In genomic region chr9:27573699-27574265, GRCh38 we compare ENCODE assay signal across 1 cellular context.
TF ChIP-seq lines count a peak whose summit lies in the region.

No MANE protein-coding gene starts in this region.

TF ChIP-seq in HepG2, 621 proteins besides CTCF, POLR2A, EP300 and RAD21 (continued from another document and continues in another):
- no peak for TF ChIP-seq AFF4 (CRISPR knock-in tag; IDR thresholded peaks at IDR 0.05)
- no peak for TF ChIP-seq ERF (CRISPR knock-in tag; IDR thresholded peaks at IDR 0.05)
- no peak for TF ChIP-seq HOXD1 (CRISPR knock-in tag; IDR thresholded peaks at IDR 0.05)
- no peak for TF ChIP-seq ZNF234 (CRISPR knock-in tag; conservative IDR thresholded peaks at IDR 0.05)
- no peak for TF ChIP-seq ZNF75D (CRISPR knock-in tag; IDR thresholded peaks at IDR 0.05; ENCODE audit: borderline replicate concordance)
- TF ChIP-seq ZNF687 (CRISPR knock-in tag; IDR thresholded peaks at IDR 0.05) = no peak; the same call in 1 of the 2 replicates
- no peak for TF ChIP-seq BCLAF1 (IDR thresholded peaks at IDR 0.05)
- no peak for TF ChIP-seq ZFYVE20 (CRISPR knock-in tag; IDR thresholded peaks at IDR 0.05; ENCODE audit: borderline replicate concordance, low read depth)
- peak; percentile 18 for TF ChIP-seq TEAD3 (CRISPR knock-in tag; optimal IDR thresholded peaks at IDR 0.05; ENCODE audit: borderline replicate concordance)
- no peak for TF ChIP-seq IRX3 (CRISPR knock-in tag; IDR thresholded peaks at IDR 0.05; ENCODE audit: borderline replicate concordance, low read depth)
- TF ChIP-seq ARNT2 (CRISPR knock-in tag; IDR thresholded peaks at IDR 0.05; ENCODE audit: low read depth) = no peak
- no peak for TF ChIP-seq TP53 (CRISPR knock-in tag; conservative IDR thresholded peaks at IDR 0.05)
- TF ChIP-seq NFYC (CRISPR knock-in tag; IDR thresholded peaks at IDR 0.05) = no peak
- TF ChIP-seq ZKSCAN8 (CRISPR knock-in tag; IDR thresholded peaks at IDR 0.05; ENCODE audit: borderline replicate concordance) = no peak
- no peak for TF ChIP-seq DMTF1 (CRISPR knock-in tag; IDR thresholded peaks at IDR 0.05)
- TF ChIP-seq TARDBP (CRISPR knock-in tag; IDR thresholded peaks at IDR 0.05) = no peak
- TF ChIP-seq JARID2 (CRISPR knock-in tag; IDR thresholded peaks at IDR 0.05; ENCODE audit: insufficient replicate concordance) = no peak
- TF ChIP-seq MZF1 (CRISPR knock-in tag; IDR thresholded peaks at IDR 0.05; ENCODE audit: borderline replicate concordance) = no peak
- TF ChIP-seq CCDC6 (CRISPR knock-in tag; IDR thresholded peaks at IDR 0.05) = no peak
- no peak for TF ChIP-seq THYN1 (CRISPR knock-in tag; IDR thresholded peaks at IDR 0.05; ENCODE audit: borderline replicate concordance, low read depth)
- TF ChIP-seq LRRFIP1 (CRISPR knock-in tag; conservative IDR thresholded peaks at IDR 0.05) = no peak
- no peak for TF ChIP-seq ZBTB34 (CRISPR knock-in tag; IDR thresholded peaks at IDR 0.05)
- no peak for TF ChIP-seq SP1 (IDR thresholded peaks at IDR 0.05)
- TF ChIP-seq SP1 (CRISPR knock-in tag; IDR thresholded peaks at IDR 0.05) = peak; percentile 90
- TF ChIP-seq NFE2 (CRISPR knock-in tag; IDR thresholded peaks at IDR 0.05) = no peak
- TF ChIP-seq TAF15 (IDR thresholded peaks at IDR 0.05; ENCODE audit: low read depth, low read length, poor library complexity, severe bottlenecking) = no peak
- no peak for TF ChIP-seq SMARCC2 (IDR thresholded peaks at IDR 0.05)
- TF ChIP-seq ZNF264 (CRISPR knock-in tag; IDR thresholded peaks at IDR 0.05) = no peak
- TF ChIP-seq SIN3A (IDR thresholded peaks at IDR 0.05; ENCODE audit: borderline replicate concordance, low read depth, low read length) = no peak
- TF ChIP-seq ZMYM3 (CRISPR knock-in tag; IDR thresholded peaks at IDR 0.05) = no peak
- peak in 1 of 2 experiments; percentile 32; a peak in 1 of 4 replicates for TF ChIP-seq ATF4 (CRISPR knock-in tag; IDR thresholded peaks at IDR 0.05)
- TF ChIP-seq ARID3A (IDR thresholded peaks at IDR 0.05; ENCODE audit: low read depth, low read length) = no peak
- peak; percentile 42 for TF ChIP-seq TFDP2 (CRISPR knock-in tag; IDR thresholded peaks at IDR 0.05)
- TF ChIP-seq ZNF121 (CRISPR knock-in tag; IDR thresholded peaks at IDR 0.05) = no peak
- no peak for TF ChIP-seq ZNF790 (CRISPR knock-in tag; IDR thresholded peaks at IDR 0.05; ENCODE audit: borderline replicate concordance)
- TF ChIP-seq SYNCRIP (IDR thresholded peaks at IDR 0.05; ENCODE audit: insufficient read depth, low read depth, low read length) = no peak
